Comparison of ENCODE assay signal across 16 cellular contexts in the genomic region with DNA sequence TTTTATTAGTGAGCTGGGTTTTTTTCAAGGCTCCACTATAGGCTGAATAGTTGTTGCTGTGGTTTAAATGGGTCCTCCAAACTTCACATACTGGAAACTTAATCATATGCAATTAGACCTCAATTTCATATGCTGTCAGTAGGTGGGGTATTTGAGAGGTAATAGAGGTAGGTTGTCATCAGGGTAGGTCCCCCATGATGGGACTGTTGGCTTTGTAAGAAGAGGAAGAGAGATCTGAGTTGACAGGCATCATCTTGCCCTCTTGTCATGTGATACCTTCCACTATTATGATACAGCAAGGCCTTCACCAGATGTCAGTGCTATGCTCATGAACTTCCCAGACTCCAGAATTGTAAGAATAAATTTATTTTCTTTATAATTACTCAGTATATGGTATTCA.
A peak's percentile ranks its signal among the peaks of the same experiment; 100 is the strongest.
DNase-seq lines count a peak whose midpoint lies in the region; ATAC-seq, FAIRE-seq and TF ChIP-seq lines count a peak whose summit lies in the region.
"Had no signal": no experiment of that assay in that cellular context is flagged by ENCODE, and none has a peak within 500 bp of the region (broad histone marks: within the 10 kb centered on the region; RNA-seq: fewer than 3 reads in every experiment).

No MANE protein-coding gene starts in this region.

- intact Hi-C loops in GM12878 (cut with micrococcal nuclease; ENCODE audit: unreplicated experiment), result loop anchor here (10.0 kb wide), 1 partner anchor 243 kb away; no protein-coding TSS in a partner anchor

- BruUV-seq in GM12878 (replicated peaks; lab: Mats Ljungman, UMichigan), result no TSS peak

- no peaks in the 10 kb centered on the region for H3K27me3 ChIP-seq in GM12878 (replicated peaks in 1 of 2; ENCODE audit: control insufficient read depth in 2 of 2, insufficient read depth in 2 of 2, low read length in 1 of 2)
- H3K27me3 ChIP-seq: Peyer's patch had no signal

- H3K36me3 Mint-ChIP-seq in nephron progenitor cell (ENCODE audit: low read depth), result no peaks in the 10 kb centered on the region

- TF ChIP-seq POLR2A in GM12878 (IDR thresholded peaks at IDR 0.05; ENCODE audit: low read depth, low read length), result no peak

- no peaks in the 10 kb centered on the region for H4K20me1 ChIP-seq in GM12878 (ENCODE audit: control insufficient read depth, insufficient read depth)

- DNase-seq in ELR (ENCODE audit: low read depth), result peak; percentile 2
- peak; percentile 1 for DNase-seq in Jurkat, Clone E6-1 (ENCODE audit: low read depth, low spot score)
- DNase-seq in GM12878 (ENCODE audit: low read depth, low spot score), result no peak
- DNase-seq in nephron progenitor cell, result no peak
- no peak for DNase-seq in GM10266 (ENCODE audit: extremely low spot score)
- DNase-seq: DMS79 treated with DMSO at 0.1 percent for 48 hours, NCI-H1694 treated with DMSO at 0.1 percent for 48 hours, NCI-H345, Peyer's patch had no signal

- no peak overlapping the region for H2AFZ ChIP-seq in GM12878 (ENCODE audit: control insufficient read depth, low read depth, low read length)

- H3K9me3 Mint-ChIP-seq in nephron progenitor cell, result no peaks in the 10 kb centered on the region

- no peaks in the 10 kb centered on the region for H3K9me3 ChIP-seq in GM12878 (replicated peaks; ENCODE audit: control insufficient read depth, insufficient read depth, low read length)
- H3K9me3 ChIP-seq: A549, Peyer's patch had no signal

- no peak for TF ChIP-seq EP300 in GM12878 (IDR thresholded peaks at IDR 0.05; ENCODE audit: borderline replicate concordance in 1 of 2, control insufficient read depth in 1 of 2, low read depth in 2 of 2, low read length in 2 of 2)

- no peaks in the 10 kb centered on the region for H3K4me1 Mint-ChIP-seq in nephron progenitor cell
- H3K4me1 Mint-ChIP-seq: B cell had no signal

- ATAC-seq in GM18868 (IDR thresholded peaks at IDR 0.05; ENCODE audit: unreplicated experiment), result peak; percentile 84
- peak; percentile 41; the same call in 2 of the 3 replicates for ATAC-seq in GM12878
- ATAC-seq in GM21619 (IDR thresholded peaks at IDR 0.05; ENCODE audit: unreplicated experiment), result no peak
- ATAC-seq: A549, SK-N-SH treated with all-trans-retinoic acid at 6 μM for 48 hours had no signal

- no peak overlapping the region for H3K9ac ChIP-seq in GM12878 (ENCODE audit: control insufficient read depth, insufficient read depth, low read length)

- no peak overlapping the region for H3K27ac ChIP-seq in GM12878 (ENCODE audit: control insufficient read depth, insufficient read depth)
- H3K27ac ChIP-seq: A549, Peyer's patch had no signal

- no peak overlapping the region for H3K4me3 ChIP-seq in Jurkat, Clone E6-1 (ENCODE audit: low read length)
- H3K4me3 ChIP-seq in GM12878, result no peak overlapping the region
- H3K4me3 ChIP-seq: A549, Peyer's patch had no signal

- no peak overlapping the region for H3K4me3 Mint-ChIP-seq in nephron progenitor cell
- H3K4me3 Mint-ChIP-seq: B cell had no signal

- SMC1A ChIA-PET in GM12878 (lab: Charles Lee; ENCODE audit: uncharacterized antibody, unreplicated experiment), result no interaction called here

- no peak overlapping the region for H3K4me2 ChIP-seq in GM12878 (ENCODE audit: control insufficient read depth, insufficient read depth)
- H3K4me2 ChIP-seq: A549 had no signal

- no peak overlapping the region for H3K27ac Mint-ChIP-seq in nephron progenitor cell
- H3K27ac Mint-ChIP-seq: B cell had no signal

- CTCF ChIA-PET in GM12878 (lab: Yijun Ruan, JAX), result no interaction called here

- RAD21 ChIA-PET in GM12878 (lab: Charles Lee; ENCODE audit: unreplicated experiment), result no interaction called here

- in situ Hi-C loops in GM12878 (cut with MboI), result no loop called here

- POLR2A ChIA-PET in GM12878 (lab: Charles Lee), result no interaction called here

- peak; percentile 33 for TF ChIP-seq RAD21 in GM12878 (IDR thresholded peaks at IDR 0.05; ENCODE audit: insufficient read depth, low read depth, low read length)

- H3K27me3 Mint-ChIP-seq in nephron progenitor cell (ENCODE audit: low read depth, poor library complexity), result peaks cover 2% of the 10 kb centered on the region
- H3K27me3 Mint-ChIP-seq: B cell had no signal

- no peaks in the 10 kb centered on the region for H3K36me3 ChIP-seq in GM12878 (ENCODE audit: control insufficient read depth in 2 of 2, insufficient read depth in 2 of 2, low read length in 1 of 2)
- H3K36me3 ChIP-seq: Peyer's patch had no signal

- no peaks in the 10 kb centered on the region for H3K4me1 ChIP-seq in GM12878 (ENCODE audit: control insufficient read depth, insufficient read depth, low read length)
- H3K4me1 ChIP-seq: A549, Peyer's patch had no signal

- FAIRE-seq in GM12878 (lab: Jason Lieb, UNC), result no peak
- FAIRE-seq: A549, D721Med, HTR-8/SVneo had no signal

- TF ChIP-seq CTCF in GM12878 (IDR thresholded peaks at IDR 0.05 in 2 of 3, conservative IDR thresholded peaks at IDR 0.05 in 1 of 3; ENCODE audit: control insufficient read depth in 2 of 3, extremely low read depth in 1 of 3, insufficient read depth in 1 of 3, low read depth in 3 of 3, low read length in 3 of 3) (no peak), nephron progenitor cell (IDR thresholded peaks at IDR 0.05) (no peak), GM10266 (IDR thresholded peaks at IDR 0.05; ENCODE audit: control insufficient read depth, insufficient read depth, low read depth, missing control alignments) (no peak)

- no peaks in the 10 kb centered on the region for H3K79me2 ChIP-seq in GM12878 (ENCODE audit: control insufficient read depth, insufficient read depth, low read length)

TF ChIP-seq in GM12878, 131 proteins besides CTCF, POLR2A, EP300 and RAD21:
- TF ChIP-seq ZBTB11 (CRISPR knock-in tag; IDR thresholded peaks at IDR 0.05) (no peak), ZBED1 (IDR thresholded peaks at IDR 0.05; ENCODE audit: borderline replicate concordance) (no peak), FOXM1 (IDR thresholded peaks at IDR 0.05; ENCODE audit: low read depth, low read length) (no peak), HDAC6 (IDR thresholded peaks at IDR 0.05; ENCODE audit: unreplicated experiment) (no peak)

Comparison
In these comparisons a context has a peak if more than half of its experiments do, and no peak if none do; other contexts are left out.
1. DNase-seq: peak in ELR (single experiment) and Jurkat, Clone E6-1 (single experiment); none in GM12878 (single experiment), nephron progenitor cell (single experiment) and GM10266 (single experiment).